ENCODE assay signal across 29 cellular contexts in the genomic region with DNA sequence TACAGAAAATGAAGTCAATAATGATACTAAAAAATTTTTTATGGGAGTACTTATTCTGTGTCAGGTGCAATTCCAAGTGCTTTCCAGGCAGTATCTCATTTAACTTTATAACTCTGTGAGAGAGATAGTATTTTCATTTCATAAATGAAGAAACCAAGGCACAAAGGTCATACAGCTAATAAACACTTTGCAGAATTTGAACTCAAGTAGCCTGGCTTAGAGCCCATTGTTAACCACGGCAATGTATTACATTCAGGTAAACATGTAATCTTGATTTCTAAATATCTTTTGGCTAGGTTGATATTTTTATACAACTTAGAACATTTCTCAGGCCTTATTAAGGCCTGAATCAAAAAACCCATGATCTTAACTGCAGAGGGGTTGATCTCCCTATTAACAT.
"Had no signal": no experiment of that assay in that cellular context is flagged by ENCODE, and none has a peak within 500 bp of the region (broad histone marks: within the 10 kb centered on the region; RNA-seq: fewer than 3 reads in every experiment).

No MANE protein-coding gene starts in this region.

- H3K4me3 Mint-ChIP-seq: activated CD4-positive, alpha-beta memory T cell treated with anti-CD3 and anti-CD28 coated beads for 36 hours; activated CD4-positive, alpha-beta T cell treated with anti-CD3 and anti-CD28 coated beads for 36 hours; activated CD4-positive, alpha-beta T cell treated with anti-CD3 and anti-CD28 coated beads, Interleukin-2, amount 10 ng/mL, durations not matched to agents 24 days and 14 days; activated CD8-positive, alpha-beta memory T cell treated with anti-CD3 and anti-CD28 coated beads, Interleukin-2, amount 10 ng/mL, durations not matched to agents 7 days and 5 days; activated CD8-positive, alpha-beta T cell treated with anti-CD3 and anti-CD28 coated beads, Interleukin-2, amount 10 ng/mL, durations not matched to agents 7 days and 5 days; activated naive CD4-positive, alpha-beta T cell treated with anti-CD3 and anti-CD28 coated beads, Interleukin-2, amount 10 ng/mL, durations not matched to agents 7 days and 5 days; activated naive CD8-positive, alpha-beta T cell treated with anti-CD3 and anti-CD28 coated beads, Interleukin-2, amount 10 ng/mL, durations not matched to agents 7 days and 5 days; activated T-cell treated with anti-CD3 and anti-CD28 coated beads, Interleukin-2, amount 50 U/mL, for 24 hours; activated T-cell treated with anti-CD3 and anti-CD28 coated beads, Interleukin-2, amount 50 U/mL, for 72 hours; brain; central memory CD8-positive, alpha-beta T cell; dendritic cell treated with granulocyte-macrophage colony-stimulating factor and Interleukin-4, amounts not matched to agents 40 ng/mL and 50 ng/mL, for 4 days; effector memory CD8-positive, alpha-beta T cell had no signal

- ATAC-seq: activated CD4-positive, alpha-beta T cell treated with anti-CD3 and anti-CD28 coated beads for 36 hours; activated CD8-positive, alpha-beta memory T cell treated with anti-CD3 and anti-CD28 coated beads, Interleukin-2, amount 10 ng/mL, durations not matched to agents 7 days and 5 days; activated CD8-positive, alpha-beta T cell treated with anti-CD3 and anti-CD28 coated beads, Interleukin-2, amount 10 ng/mL, durations not matched to agents 7 days and 5 days; activated naive CD4-positive, alpha-beta T cell treated with anti-CD3 and anti-CD28 coated beads, Interleukin-2, amount 50 U/mL, for 72 hours; activated T-cell treated with anti-CD3 and anti-CD28 coated beads, Interleukin-2, amount 50 U/mL, for 72 hours; effector memory CD8-positive, alpha-beta T cell; foreskin keratinocyte; gastrocnemius medialis; heart left ventricle had no signal

- H3K27ac Mint-ChIP-seq: activated CD4-positive, alpha-beta memory T cell treated with anti-CD3 and anti-CD28 coated beads for 36 hours; activated CD4-positive, alpha-beta T cell treated with anti-CD3 and anti-CD28 coated beads for 36 hours; activated CD4-positive, alpha-beta T cell treated with anti-CD3 and anti-CD28 coated beads, Interleukin-2, amount 10 ng/mL, durations not matched to agents 24 days and 14 days; activated CD8-positive, alpha-beta memory T cell treated with anti-CD3 and anti-CD28 coated beads, Interleukin-2, amount 10 ng/mL, durations not matched to agents 7 days and 5 days; activated CD8-positive, alpha-beta T cell treated with anti-CD3 and anti-CD28 coated beads, Interleukin-2, amount 10 ng/mL, durations not matched to agents 7 days and 5 days; activated naive CD4-positive, alpha-beta T cell treated with anti-CD3 and anti-CD28 coated beads, Interleukin-2, amount 10 ng/mL, durations not matched to agents 7 days and 5 days; activated naive CD8-positive, alpha-beta T cell treated with anti-CD3 and anti-CD28 coated beads, Interleukin-2, amount 10 ng/mL, durations not matched to agents 7 days and 5 days; activated T-cell treated with anti-CD3 and anti-CD28 coated beads, Interleukin-2, amount 50 U/mL, for 24 hours; brain; dendritic cell treated with granulocyte-macrophage colony-stimulating factor and Interleukin-4, amounts not matched to agents 40 ng/mL and 50 ng/mL, for 4 days; effector memory CD8-positive, alpha-beta T cell had no signal

- H3K27me3 ChIP-seq: ascending aorta, dorsolateral prefrontal cortex, esophagus muscularis mucosa, foreskin keratinocyte, gastrocnemius medialis, heart left ventricle had no signal

- H3K36me3 ChIP-seq: ascending aorta, esophagus muscularis mucosa, gastrocnemius medialis, heart left ventricle had no signal

- H3K36me3 Mint-ChIP-seq: activated CD4-positive, alpha-beta memory T cell treated with anti-CD3 and anti-CD28 coated beads for 36 hours; activated CD8-positive, alpha-beta memory T cell treated with anti-CD3 and anti-CD28 coated beads, Interleukin-2, amount 10 ng/mL, durations not matched to agents 7 days and 5 days; activated naive CD4-positive, alpha-beta T cell treated with anti-CD3 and anti-CD28 coated beads, Interleukin-2, amount 10 ng/mL, durations not matched to agents 7 days and 5 days; activated naive CD4-positive, alpha-beta T cell treated with anti-CD3 and anti-CD28 coated beads, Interleukin-2, amount 50 U/mL, for 72 hours; activated naive CD8-positive, alpha-beta T cell treated with anti-CD3 and anti-CD28 coated beads, Interleukin-2, amount 10 ng/mL, durations not matched to agents 7 days and 5 days; brain had no signal

- H3K9me3 ChIP-seq: ascending aorta, esophagus muscularis mucosa, gastrocnemius medialis, heart left ventricle had no signal

- DNase-seq: activated CD4-positive, alpha-beta memory T cell treated with anti-CD3 and anti-CD28 coated beads for 36 hours; activated CD4-positive, alpha-beta T cell treated with anti-CD3 and anti-CD28 coated beads for 36 hours; activated CD4-positive, alpha-beta T cell treated with anti-CD3 and anti-CD28 coated beads, Interleukin-2, amount 10 ng/mL, durations not matched to agents 24 days and 14 days; activated CD4-positive, CD25-positive, alpha-beta regulatory T cell; activated CD4-positive, CD25-positive, alpha-beta regulatory T cell treated with anti-CD3 and anti-CD28 coated beads, Interleukin-2, amount 50 U/mL, for 72 hours; activated CD8-positive, alpha-beta memory T cell treated with anti-CD3 and anti-CD28 coated beads, Interleukin-2, amount 10 ng/mL, durations not matched to agents 7 days and 5 days; activated CD8-positive, alpha-beta memory T cell treated with anti-CD3 and anti-CD28 coated beads, Interleukin-2, amount 50 U/mL, for 4 hours; activated CD8-positive, alpha-beta T cell treated with anti-CD3 and anti-CD28 coated beads, Interleukin-2, amount 10 ng/mL, durations not matched to agents 7 days and 5 days; activated gamma-delta T cell; activated naive CD4-positive, alpha-beta T cell; activated naive CD4-positive, alpha-beta T cell treated with anti-CD3 and anti-CD28 coated beads, Interleukin-2, amount 10 ng/mL, durations not matched to agents 7 days and 5 days; activated naive CD8-positive, alpha-beta T cell treated with anti-CD3 and anti-CD28 coated beads, Interleukin-2, amount 10 ng/mL, durations not matched to agents 7 days and 5 days; activated T-cell treated with anti-CD3 and anti-CD28 coated beads, Interleukin-2, amount 50 U/mL, for 24 hours; activated T-cell treated with anti-CD3 and anti-CD28 coated beads, Interleukin-2, amount 50 U/mL, for 72 hours; dorsolateral prefrontal cortex; effector CD4-positive, alpha-beta T cell; effector memory CD8-positive, alpha-beta T cell; foreskin keratinocyte; gastrocnemius medialis; glutamatergic neuron; heart left ventricle had no signal

- H3K27ac ChIP-seq: ascending aorta, coronary artery, dorsolateral prefrontal cortex, esophagus muscularis mucosa, foreskin keratinocyte, gastrocnemius medialis, heart left ventricle had no signal

- H3K4me1 Mint-ChIP-seq: brain; central memory CD8-positive, alpha-beta T cell had no signal

- H3K4me3 ChIP-seq: ascending aorta, coronary artery, dorsolateral prefrontal cortex, esophagus muscularis mucosa, gastrocnemius medialis, heart left ventricle had no signal

- H3K4me1 ChIP-seq: ascending aorta, foreskin keratinocyte, gastrocnemius medialis, heart left ventricle had no signal

- FAIRE-seq: bronchial epithelial cell had no signal

- H3K27me3 Mint-ChIP-seq: activated CD4-positive, alpha-beta memory T cell treated with anti-CD3 and anti-CD28 coated beads for 36 hours; activated CD4-positive, alpha-beta T cell treated with anti-CD3 and anti-CD28 coated beads for 36 hours; activated naive CD8-positive, alpha-beta T cell treated with anti-CD3 and anti-CD28 coated beads, Interleukin-2, amount 10 ng/mL, durations not matched to agents 7 days and 5 days; brain; dendritic cell treated with granulocyte-macrophage colony-stimulating factor and Interleukin-4, amounts not matched to agents 40 ng/mL and 50 ng/mL, for 4 days had no signal
